ENCODE assay signal across 1 cellular context in genomic region chr11:76673164-76674142, GRCh38.
TF ChIP-seq lines count a peak whose summit lies in the region.

No MANE protein-coding gene starts in this region.

TF ChIP-seq in GM12878, 131 proteins besides CTCF, POLR2A, EP300 and RAD21:
- TF ChIP-seq, protein P1, sequence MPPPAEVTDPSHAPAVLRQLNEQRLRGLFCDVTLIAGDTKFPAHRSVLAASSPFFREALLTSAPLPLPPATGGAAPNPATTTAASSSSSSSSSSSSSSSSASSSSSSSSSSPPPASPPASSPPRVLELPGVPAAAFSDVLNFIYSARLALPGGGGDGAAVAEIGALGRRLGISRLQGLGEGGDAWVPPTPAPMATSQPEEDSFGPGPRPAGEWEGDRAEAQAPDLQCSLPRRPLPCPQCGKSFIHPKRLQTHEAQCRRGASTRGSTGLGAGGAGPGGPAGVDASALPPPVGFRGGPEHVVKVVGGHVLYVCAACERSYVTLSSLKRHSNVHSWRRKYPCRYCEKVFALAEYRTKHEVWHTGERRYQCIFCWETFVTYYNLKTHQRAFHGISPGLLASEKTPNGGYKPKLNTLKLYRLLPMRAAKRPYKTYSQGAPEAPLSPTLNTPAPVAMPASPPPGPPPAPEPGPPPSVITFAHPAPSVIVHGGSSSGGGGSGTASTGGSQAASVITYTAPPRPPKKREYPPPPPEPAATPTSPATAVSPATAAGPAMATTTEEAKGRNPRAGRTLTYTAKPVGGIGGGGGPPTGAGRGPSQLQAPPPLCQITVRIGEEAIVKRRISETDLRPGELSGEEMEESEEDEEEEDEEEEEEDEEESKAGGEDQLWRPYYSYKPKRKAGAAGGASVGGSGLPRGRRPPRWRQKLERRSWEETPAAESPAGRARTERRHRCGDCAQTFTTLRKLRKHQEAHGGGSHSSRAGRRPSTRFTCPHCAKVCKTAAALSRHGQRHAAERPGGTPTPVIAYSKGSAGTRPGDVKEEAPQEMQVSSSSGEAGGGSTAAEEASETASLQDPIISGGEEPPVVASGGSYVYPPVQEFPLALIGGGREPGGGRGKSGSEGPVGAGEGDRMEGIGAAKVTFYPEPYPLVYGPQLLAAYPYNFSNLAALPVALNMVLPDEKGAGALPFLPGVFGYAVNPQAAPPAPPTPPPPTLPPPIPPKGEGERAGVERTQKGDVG (CRISPR knock-in tag; IDR thresholded peaks at IDR 0.05) = no peak
- no peak for TF ChIP-seq PRDM15 (CRISPR knock-in tag; IDR thresholded peaks at IDR 0.05)
- peak; percentile 81; the same call in 1 of the 2 replicates for TF ChIP-seq NFXL1 (IDR thresholded peaks at IDR 0.05; ENCODE audit: borderline replicate concordance)
- TF ChIP-seq CBFB (IDR thresholded peaks at IDR 0.05; ENCODE audit: low read depth) = no peak
- TF ChIP-seq SUZ12 (IDR thresholded peaks at IDR 0.05; ENCODE audit: unreplicated experiment) = no peak
- TF ChIP-seq MXI1 (IDR thresholded peaks at IDR 0.05; ENCODE audit: low read depth, low read length) = 0 out of 2 replicates have a peak, but pooled peaks have one; percentile 15
- TF ChIP-seq ZNF217 (IDR thresholded peaks at IDR 0.05) = 0 out of 2 replicates have a peak, but pooled peaks have one; percentile 45
- TF ChIP-seq SMARCA5 (IDR thresholded peaks at IDR 0.05) = peak; percentile 97
- 0 out of 2 replicates have a peak, but pooled peaks have one; percentile 14 for TF ChIP-seq NR2C1 (IDR thresholded peaks at IDR 0.05)
- TF ChIP-seq BCLAF1 (IDR thresholded peaks at IDR 0.05) = no peak
- TF ChIP-seq BHLHE40 (IDR thresholded peaks at IDR 0.05; ENCODE audit: borderline replicate concordance in 1 of 2, low read depth in 2 of 2, low read length in 1 of 2) = 0 out of 4 replicates have a peak, but pooled peaks of 1 of the 2 experiments have one; percentile 11
- TF ChIP-seq, protein P2, sequence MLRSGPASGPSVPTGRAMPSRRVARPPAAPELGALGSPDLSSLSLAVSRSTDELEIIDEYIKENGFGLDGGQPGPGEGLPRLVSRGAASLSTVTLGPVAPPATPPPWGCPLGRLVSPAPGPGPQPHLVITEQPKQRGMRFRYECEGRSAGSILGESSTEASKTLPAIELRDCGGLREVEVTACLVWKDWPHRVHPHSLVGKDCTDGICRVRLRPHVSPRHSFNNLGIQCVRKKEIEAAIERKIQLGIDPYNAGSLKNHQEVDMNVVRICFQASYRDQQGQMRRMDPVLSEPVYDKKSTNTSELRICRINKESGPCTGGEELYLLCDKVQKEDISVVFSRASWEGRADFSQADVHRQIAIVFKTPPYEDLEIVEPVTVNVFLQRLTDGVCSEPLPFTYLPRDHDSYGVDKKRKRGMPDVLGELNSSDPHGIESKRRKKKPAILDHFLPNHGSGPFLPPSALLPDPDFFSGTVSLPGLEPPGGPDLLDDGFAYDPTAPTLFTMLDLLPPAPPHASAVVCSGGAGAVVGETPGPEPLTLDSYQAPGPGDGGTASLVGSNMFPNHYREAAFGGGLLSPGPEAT (IDR thresholded peaks at IDR 0.05; ENCODE audit: low read depth) = 0 out of 2 replicates have a peak, but pooled peaks have one; percentile 4
TF ChIP-seq in GM12878: peak in this region for 7.
